2 cellular contexts compared by ENCODE assay signal in the genomic region with DNA sequence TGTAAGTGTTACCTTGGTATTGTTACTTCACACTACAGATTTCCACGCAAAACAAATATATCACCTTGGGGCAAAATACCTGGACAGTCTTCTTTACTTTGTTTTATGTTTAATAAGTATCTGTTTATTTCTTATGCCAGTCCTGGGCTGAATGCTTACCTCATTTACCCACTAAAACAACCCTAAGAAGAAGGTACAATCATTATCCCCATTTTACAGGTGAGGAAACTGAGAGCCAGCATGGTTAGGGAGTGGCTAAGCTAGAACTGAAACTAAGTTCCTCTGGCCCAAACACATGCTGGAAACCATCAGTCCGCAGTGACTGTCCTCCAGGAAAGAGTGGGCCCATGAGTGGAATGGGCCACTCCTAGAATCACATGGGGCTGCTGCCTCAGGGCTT.
A peak's percentile ranks its signal among the peaks of the same experiment; 100 is the strongest.
TF ChIP-seq lines count a peak whose summit lies in the region.

No MANE protein-coding gene starts in this region.

TF ChIP-seq in HepG2, 621 proteins besides CTCF, POLR2A, EP300 and RAD21:
- no peak for TF ChIP-seq MAFG (CRISPR knock-in tag; IDR thresholded peaks at IDR 0.05)
- peak; percentile 62; the same call in 1 of the 2 replicates for TF ChIP-seq ZNF629 (CRISPR knock-in tag; conservative IDR thresholded peaks at IDR 0.05)

TF ChIP-seq in K562, 482 proteins besides CTCF, POLR2A, EP300 and RAD21:
- no peak for TF ChIP-seq CTBP1 (IDR thresholded peaks at IDR 0.05; ENCODE audit: borderline replicate concordance)
- no peak for TF ChIP-seq ETS2 (tag; IDR thresholded peaks at IDR 0.05; ENCODE audit: borderline replicate concordance, poor library complexity, severe bottlenecking)
- no peak for TF ChIP-seq ETV5 (CRISPR knock-in tag; IDR thresholded peaks at IDR 0.05; ENCODE audit: low read depth)
- TF ChIP-seq USF2 (CRISPR knock-in tag; IDR thresholded peaks at IDR 0.05), result no peak
- TF ChIP-seq XRCC3 (IDR thresholded peaks at IDR 0.05), result no peak
- TF ChIP-seq U2AF2 (optimal IDR thresholded peaks at IDR 0.05; ENCODE audit: low read depth, low read length), result no peak
- no peak for TF ChIP-seq ZBTB17 (CRISPR knock-in tag; IDR thresholded peaks at IDR 0.05)
- TF ChIP-seq RBM25 (IDR thresholded peaks at IDR 0.05; ENCODE audit: low read depth, low read length, severe bottlenecking), result peak; percentile 83
